1 cellular context compared by ENCODE assay signal in the genomic region with DNA sequence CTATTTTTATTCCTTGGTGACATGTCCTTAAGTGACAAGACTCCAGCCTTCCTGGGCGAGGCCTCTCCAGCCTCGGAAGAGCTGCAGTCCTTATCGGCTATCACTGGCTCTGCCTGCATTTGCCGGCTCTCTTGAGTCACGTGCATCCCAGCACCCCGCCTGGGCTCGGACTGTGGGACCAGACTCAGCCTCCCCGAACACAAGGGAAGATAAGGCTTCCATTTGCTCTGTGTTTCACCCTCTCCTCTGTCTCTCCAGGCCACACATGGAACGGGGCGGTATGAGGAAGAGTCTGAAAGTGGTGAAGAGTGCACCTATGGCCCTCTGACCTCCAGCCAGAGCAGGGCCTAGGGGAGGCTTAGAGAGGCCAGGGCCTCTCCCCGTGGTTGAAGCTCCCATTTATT.
TF ChIP-seq lines count a peak whose summit lies in the region.

No MANE protein-coding gene starts in this region.

TF ChIP-seq in K562, 482 proteins besides CTCF, POLR2A, EP300 and RAD21 (continued from another document and continues in another):
- TF ChIP-seq, protein P1, sequence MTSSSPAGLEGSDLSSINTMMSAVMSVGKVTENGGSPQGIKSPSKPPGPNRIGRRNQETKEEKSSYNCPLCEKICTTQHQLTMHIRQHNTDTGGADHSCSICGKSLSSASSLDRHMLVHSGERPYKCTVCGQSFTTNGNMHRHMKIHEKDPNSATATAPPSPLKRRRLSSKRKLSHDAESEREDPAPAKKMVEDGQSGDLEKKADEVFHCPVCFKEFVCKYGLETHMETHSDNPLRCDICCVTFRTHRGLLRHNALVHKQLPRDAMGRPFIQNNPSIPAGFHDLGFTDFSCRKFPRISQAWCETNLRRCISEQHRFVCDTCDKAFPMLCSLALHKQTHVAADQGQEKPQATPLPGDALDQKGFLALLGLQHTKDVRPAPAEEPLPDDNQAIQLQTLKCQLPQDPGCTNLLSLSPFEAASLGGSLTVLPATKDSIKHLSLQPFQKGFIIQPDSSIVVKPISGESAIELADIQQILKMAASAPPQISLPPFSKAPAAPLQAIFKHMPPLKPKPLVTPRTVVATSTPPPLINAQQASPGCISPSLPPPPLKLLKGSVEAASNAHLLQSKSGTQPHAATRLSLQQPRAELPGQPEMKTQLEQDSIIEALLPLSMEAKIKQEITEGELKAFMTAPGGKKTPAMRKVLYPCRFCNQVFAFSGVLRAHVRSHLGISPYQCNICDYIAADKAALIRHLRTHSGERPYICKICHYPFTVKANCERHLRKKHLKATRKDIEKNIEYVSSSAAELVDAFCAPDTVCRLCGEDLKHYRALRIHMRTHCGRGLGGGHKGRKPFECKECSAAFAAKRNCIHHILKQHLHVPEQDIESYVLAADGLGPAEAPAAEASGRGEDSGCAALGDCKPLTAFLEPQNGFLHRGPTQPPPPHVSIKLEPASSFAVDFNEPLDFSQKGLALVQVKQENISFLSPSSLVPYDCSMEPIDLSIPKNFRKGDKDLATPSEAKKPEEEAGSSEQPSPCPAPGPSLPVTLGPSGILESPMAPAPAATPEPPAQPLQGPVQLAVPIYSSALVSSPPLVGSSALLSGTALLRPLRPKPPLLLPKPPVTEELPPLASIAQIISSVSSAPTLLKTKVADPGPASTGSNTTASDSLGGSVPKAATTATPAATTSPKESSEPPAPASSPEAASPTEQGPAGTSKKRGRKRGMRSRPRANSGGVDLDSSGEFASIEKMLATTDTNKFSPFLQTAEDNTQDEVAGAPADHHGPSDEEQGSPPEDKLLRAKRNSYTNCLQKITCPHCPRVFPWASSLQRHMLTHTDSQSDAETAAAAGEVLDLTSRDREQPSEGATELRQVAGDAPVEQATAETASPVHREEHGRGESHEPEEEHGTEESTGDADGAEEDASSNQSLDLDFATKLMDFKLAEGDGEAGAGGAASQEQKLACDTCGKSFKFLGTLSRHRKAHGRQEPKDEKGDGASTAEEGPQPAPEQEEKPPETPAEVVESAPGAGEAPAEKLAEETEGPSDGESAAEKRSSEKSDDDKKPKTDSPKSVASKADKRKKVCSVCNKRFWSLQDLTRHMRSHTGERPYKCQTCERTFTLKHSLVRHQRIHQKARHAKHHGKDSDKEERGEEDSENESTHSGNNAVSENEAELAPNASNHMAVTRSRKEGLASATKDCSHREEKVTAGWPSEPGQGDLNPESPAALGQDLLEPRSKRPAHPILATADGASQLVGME (CRISPR knock-in tag; IDR thresholded peaks at IDR 0.05) = 0 out of 2 replicates have a peak, but pooled peaks have one; percentile 69
- no peak for TF ChIP-seq CHD2 (IDR thresholded peaks at IDR 0.05; ENCODE audit: low read depth, low read length)
- no peak for TF ChIP-seq JUND (IDR thresholded peaks at IDR 0.05; ENCODE audit: borderline replicate concordance, low read depth, low read length)
- peak; percentile 36; the same call in 1 of the 3 replicates for TF ChIP-seq JUND (tag; IDR thresholded peaks at IDR 0.05; ENCODE audit: borderline replicate concordance, low read depth, low read length)
- TF ChIP-seq CCNT2 (IDR thresholded peaks at IDR 0.05; ENCODE audit: borderline replicate concordance, extremely low read depth, insufficient read length, low read depth, low read length) = peak; percentile 55
- TF ChIP-seq ZBTB1 (CRISPR knock-in tag; IDR thresholded peaks at IDR 0.05; ENCODE audit: borderline replicate concordance, low read depth) = no peak
- TF ChIP-seq, protein P2, sequence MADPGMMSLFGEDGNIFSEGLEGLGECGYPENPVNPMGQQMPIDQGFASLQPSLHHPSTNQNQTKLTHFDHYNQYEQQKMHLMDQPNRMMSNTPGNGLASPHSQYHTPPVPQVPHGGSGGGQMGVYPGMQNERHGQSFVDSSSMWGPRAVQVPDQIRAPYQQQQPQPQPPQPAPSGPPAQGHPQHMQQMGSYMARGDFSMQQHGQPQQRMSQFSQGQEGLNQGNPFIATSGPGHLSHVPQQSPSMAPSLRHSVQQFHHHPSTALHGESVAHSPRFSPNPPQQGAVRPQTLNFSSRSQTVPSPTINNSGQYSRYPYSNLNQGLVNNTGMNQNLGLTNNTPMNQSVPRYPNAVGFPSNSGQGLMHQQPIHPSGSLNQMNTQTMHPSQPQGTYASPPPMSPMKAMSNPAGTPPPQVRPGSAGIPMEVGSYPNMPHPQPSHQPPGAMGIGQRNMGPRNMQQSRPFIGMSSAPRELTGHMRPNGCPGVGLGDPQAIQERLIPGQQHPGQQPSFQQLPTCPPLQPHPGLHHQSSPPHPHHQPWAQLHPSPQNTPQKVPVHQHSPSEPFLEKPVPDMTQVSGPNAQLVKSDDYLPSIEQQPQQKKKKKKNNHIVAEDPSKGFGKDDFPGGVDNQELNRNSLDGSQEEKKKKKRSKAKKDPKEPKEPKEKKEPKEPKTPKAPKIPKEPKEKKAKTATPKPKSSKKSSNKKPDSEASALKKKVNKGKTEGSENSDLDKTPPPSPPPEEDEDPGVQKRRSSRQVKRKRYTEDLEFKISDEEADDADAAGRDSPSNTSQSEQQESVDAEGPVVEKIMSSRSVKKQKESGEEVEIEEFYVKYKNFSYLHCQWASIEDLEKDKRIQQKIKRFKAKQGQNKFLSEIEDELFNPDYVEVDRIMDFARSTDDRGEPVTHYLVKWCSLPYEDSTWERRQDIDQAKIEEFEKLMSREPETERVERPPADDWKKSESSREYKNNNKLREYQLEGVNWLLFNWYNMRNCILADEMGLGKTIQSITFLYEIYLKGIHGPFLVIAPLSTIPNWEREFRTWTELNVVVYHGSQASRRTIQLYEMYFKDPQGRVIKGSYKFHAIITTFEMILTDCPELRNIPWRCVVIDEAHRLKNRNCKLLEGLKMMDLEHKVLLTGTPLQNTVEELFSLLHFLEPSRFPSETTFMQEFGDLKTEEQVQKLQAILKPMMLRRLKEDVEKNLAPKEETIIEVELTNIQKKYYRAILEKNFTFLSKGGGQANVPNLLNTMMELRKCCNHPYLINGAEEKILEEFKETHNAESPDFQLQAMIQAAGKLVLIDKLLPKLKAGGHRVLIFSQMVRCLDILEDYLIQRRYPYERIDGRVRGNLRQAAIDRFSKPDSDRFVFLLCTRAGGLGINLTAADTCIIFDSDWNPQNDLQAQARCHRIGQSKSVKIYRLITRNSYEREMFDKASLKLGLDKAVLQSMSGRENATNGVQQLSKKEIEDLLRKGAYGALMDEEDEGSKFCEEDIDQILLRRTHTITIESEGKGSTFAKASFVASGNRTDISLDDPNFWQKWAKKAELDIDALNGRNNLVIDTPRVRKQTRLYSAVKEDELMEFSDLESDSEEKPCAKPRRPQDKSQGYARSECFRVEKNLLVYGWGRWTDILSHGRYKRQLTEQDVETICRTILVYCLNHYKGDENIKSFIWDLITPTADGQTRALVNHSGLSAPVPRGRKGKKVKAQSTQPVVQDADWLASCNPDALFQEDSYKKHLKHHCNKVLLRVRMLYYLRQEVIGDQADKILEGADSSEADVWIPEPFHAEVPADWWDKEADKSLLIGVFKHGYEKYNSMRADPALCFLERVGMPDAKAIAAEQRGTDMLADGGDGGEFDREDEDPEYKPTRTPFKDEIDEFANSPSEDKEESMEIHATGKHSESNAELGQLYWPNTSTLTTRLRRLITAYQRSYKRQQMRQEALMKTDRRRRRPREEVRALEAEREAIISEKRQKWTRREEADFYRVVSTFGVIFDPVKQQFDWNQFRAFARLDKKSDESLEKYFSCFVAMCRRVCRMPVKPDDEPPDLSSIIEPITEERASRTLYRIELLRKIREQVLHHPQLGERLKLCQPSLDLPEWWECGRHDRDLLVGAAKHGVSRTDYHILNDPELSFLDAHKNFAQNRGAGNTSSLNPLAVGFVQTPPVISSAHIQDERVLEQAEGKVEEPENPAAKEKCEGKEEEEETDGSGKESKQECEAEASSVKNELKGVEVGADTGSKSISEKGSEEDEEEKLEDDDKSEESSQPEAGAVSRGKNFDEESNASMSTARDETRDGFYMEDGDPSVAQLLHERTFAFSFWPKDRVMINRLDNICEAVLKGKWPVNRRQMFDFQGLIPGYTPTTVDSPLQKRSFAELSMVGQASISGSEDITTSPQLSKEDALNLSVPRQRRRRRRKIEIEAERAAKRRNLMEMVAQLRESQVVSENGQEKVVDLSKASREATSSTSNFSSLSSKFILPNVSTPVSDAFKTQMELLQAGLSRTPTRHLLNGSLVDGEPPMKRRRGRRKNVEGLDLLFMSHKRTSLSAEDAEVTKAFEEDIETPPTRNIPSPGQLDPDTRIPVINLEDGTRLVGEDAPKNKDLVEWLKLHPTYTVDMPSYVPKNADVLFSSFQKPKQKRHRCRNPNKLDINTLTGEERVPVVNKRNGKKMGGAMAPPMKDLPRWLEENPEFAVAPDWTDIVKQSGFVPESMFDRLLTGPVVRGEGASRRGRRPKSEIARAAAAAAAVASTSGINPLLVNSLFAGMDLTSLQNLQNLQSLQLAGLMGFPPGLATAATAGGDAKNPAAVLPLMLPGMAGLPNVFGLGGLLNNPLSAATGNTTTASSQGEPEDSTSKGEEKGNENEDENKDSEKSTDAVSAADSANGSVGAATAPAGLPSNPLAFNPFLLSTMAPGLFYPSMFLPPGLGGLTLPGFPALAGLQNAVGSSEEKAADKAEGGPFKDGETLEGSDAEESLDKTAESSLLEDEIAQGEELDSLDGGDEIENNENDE (IDR thresholded peaks at IDR 0.05; ENCODE audit: low read depth, low read length) = no peak
- TF ChIP-seq ZNF23 (CRISPR knock-in tag; IDR thresholded peaks at IDR 0.05) = no peak
- TF ChIP-seq RNF2 (IDR thresholded peaks at IDR 0.05) = peak; percentile 46; the same call in 1 of the 2 replicates
- TF ChIP-seq, protein P3, sequence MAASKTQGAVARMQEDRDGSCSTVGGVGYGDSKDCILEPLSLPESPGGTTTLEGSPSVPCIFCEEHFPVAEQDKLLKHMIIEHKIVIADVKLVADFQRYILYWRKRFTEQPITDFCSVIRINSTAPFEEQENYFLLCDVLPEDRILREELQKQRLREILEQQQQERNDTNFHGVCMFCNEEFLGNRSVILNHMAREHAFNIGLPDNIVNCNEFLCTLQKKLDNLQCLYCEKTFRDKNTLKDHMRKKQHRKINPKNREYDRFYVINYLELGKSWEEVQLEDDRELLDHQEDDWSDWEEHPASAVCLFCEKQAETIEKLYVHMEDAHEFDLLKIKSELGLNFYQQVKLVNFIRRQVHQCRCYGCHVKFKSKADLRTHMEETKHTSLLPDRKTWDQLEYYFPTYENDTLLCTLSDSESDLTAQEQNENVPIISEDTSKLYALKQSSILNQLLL (CRISPR knock-in tag; IDR thresholded peaks at IDR 0.05; ENCODE audit: borderline replicate concordance) = no peak
- TF ChIP-seq, protein P4, sequence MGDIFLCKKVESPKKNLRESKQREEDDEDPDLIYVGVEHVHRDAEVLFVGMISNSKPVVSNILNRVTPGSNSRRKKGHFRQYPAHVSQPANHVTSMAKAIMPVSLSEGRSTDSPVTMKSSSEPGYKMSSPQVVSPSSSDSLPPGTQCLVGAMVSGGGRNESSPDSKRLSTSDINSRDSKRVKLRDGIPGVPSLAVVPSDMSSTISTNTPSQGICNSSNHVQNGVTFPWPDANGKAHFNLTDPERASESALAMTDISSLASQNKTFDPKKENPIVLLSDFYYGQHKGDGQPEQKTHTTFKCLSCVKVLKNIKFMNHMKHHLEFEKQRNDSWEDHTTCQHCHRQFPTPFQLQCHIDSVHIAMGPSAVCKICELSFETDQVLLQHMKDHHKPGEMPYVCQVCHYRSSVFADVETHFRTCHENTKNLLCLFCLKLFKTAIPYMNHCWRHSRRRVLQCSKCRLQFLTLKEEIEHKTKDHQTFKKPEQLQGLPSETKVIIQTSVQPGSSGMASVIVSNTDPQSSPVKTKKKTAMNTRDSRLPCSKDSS (IDR thresholded peaks at IDR 0.05; ENCODE audit: low read depth, partially characterized antibody) = no peak
- TF ChIP-seq, protein P5, sequence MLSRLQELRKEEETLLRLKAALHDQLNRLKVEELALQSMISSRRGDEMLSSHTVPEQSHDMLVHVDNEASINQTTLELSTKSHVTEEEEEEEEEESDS (CRISPR knock-in tag; IDR thresholded peaks at IDR 0.05) = no peak
- TF ChIP-seq SIRT6 (IDR thresholded peaks at IDR 0.05; ENCODE audit: low read depth, low read length) = no peak
- TF ChIP-seq, protein P6, sequence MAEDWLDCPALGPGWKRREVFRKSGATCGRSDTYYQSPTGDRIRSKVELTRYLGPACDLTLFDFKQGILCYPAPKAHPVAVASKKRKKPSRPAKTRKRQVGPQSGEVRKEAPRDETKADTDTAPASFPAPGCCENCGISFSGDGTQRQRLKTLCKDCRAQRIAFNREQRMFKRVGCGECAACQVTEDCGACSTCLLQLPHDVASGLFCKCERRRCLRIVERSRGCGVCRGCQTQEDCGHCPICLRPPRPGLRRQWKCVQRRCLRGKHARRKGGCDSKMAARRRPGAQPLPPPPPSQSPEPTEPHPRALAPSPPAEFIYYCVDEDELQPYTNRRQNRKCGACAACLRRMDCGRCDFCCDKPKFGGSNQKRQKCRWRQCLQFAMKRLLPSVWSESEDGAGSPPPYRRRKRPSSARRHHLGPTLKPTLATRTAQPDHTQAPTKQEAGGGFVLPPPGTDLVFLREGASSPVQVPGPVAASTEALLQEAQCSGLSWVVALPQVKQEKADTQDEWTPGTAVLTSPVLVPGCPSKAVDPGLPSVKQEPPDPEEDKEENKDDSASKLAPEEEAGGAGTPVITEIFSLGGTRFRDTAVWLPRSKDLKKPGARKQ (CRISPR knock-in tag; IDR thresholded peaks at IDR 0.05) = no peak
- TF ChIP-seq ZNF561 (CRISPR knock-in tag; conservative IDR thresholded peaks at IDR 0.05) = no peak
- TF ChIP-seq, protein P7, sequence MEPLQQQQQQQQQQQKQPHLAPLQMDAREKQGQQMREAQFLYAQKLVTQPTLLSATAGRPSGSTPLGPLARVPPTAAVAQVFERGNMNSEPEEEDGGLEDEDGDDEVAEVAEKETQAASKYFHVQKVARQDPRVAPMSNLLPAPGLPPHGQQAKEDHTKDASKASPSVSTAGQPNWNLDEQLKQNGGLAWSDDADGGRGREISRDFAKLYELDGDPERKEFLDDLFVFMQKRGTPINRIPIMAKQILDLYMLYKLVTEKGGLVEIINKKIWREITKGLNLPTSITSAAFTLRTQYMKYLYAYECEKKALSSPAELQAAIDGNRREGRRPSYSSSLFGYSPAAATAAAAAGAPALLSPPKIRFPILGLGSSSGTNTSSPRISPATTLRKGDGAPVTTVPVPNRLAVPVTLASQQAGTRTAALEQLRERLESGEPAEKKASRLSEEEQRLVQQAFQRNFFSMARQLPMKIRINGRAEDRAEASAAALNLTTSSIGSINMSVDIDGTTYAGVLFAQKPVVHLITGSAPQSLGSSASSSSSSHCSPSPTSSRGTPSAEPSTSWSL (CRISPR knock-in tag; IDR thresholded peaks at IDR 0.05; ENCODE audit: borderline replicate concordance) = no peak
- TF ChIP-seq, protein P8, sequence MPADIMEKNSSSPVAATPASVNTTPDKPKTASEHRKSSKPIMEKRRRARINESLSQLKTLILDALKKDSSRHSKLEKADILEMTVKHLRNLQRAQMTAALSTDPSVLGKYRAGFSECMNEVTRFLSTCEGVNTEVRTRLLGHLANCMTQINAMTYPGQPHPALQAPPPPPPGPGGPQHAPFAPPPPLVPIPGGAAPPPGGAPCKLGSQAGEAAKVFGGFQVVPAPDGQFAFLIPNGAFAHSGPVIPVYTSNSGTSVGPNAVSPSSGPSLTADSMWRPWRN (IDR thresholded peaks at IDR 0.05; ENCODE audit: low read depth) = peak; percentile 47; the same call in 1 of the 2 replicates
- no peak for TF ChIP-seq EHMT2 (IDR thresholded peaks at IDR 0.05)
- TF ChIP-seq, protein P9, sequence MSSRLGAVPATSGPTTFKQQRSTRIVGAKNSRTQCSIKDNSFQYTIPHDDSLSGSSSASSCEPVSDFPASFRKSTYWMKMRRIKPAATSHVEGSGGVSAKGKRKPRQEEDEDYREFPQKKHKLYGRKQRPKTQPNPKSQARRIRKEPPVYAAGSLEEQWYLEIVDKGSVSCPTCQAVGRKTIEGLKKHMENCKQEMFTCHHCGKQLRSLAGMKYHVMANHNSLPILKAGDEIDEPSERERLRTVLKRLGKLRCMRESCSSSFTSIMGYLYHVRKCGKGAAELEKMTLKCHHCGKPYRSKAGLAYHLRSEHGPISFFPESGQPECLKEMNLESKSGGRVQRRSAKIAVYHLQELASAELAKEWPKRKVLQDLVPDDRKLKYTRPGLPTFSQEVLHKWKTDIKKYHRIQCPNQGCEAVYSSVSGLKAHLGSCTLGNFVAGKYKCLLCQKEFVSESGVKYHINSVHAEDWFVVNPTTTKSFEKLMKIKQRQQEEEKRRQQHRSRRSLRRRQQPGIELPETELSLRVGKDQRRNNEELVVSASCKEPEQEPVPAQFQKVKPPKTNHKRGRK (tag; IDR thresholded peaks at IDR 0.05) = no peak
- no peak for TF ChIP-seq LCOR (CRISPR knock-in tag; IDR thresholded peaks at IDR 0.05)
- TF ChIP-seq CEBPG (CRISPR knock-in tag; IDR thresholded peaks at IDR 0.05) = no peak
- no peak for TF ChIP-seq CEBPG (tag; conservative IDR thresholded peaks at IDR 0.05 in 1 of 2, IDR thresholded peaks at IDR 0.05 in 1 of 2)
